ENCODE assay signal across 27 cellular contexts in genomic region chr9:2676466-2676865, GRCh38. TPM values are rescaled to one million over a fixed set of nuclear protein-coding genes. Genes with fewer than 3 reads are reported as not detected.
A peak's percentile ranks its signal among the peaks of the same experiment; 100 is the strongest.
DNase-seq lines count a peak whose midpoint lies in the region; ATAC-seq and TF ChIP-seq lines count a peak whose summit lies in the region.
"Had no signal": no experiment of that assay in that cellular context is flagged by ENCODE, and none has a peak within 500 bp of the region (broad histone marks: within the 10 kb centered on the region; RNA-seq: fewer than 3 reads in every experiment).

No MANE protein-coding gene starts in this region.

- H3K27me3 Mint-ChIP-seq in type B pancreatic cell: no peaks in the 10 kb centered on the region

- H3K4me3 Mint-ChIP-seq in type B pancreatic cell: no peak overlapping the region
- H3K4me3 Mint-ChIP-seq: immature natural killer cell; neural crest cell; stimulated activated effector memory CD8-positive, alpha-beta T cell treated with anti-CD3 and anti-CD28 coated beads, Interleukin-12 subunit alpha, Interleukin-12 subunit beta, amount 100 ng/mL, for 72 hours had no signal

- intact Hi-C loops in left colon (cut with DNase I, micrococcal nuclease): no loop called here

- H3K4me1 Mint-ChIP-seq in type B pancreatic cell (ENCODE audit: unreplicated experiment): peaks cover 9% of the 10 kb centered on the region
- H3K4me1 Mint-ChIP-seq: immature natural killer cell, neural crest cell had no signal

- H3K36me3 Mint-ChIP-seq in type B pancreatic cell: peaks cover 4% of the 10 kb centered on the region
- H3K36me3 Mint-ChIP-seq: stimulated activated effector memory CD8-positive, alpha-beta T cell treated with anti-CD3 and anti-CD28 coated beads, Interleukin-12 subunit alpha, Interleukin-12 subunit beta, amount 100 ng/mL, for 72 hours had no signal

- H3K9me3 Mint-ChIP-seq in type B pancreatic cell: peaks cover 4% of the 10 kb centered on the region

- no peak for TF ChIP-seq CTCF in type B pancreatic cell (conservative IDR thresholded peaks at IDR 0.05)

- ATAC-seq in left colon: peak; percentile 39
- ATAC-seq in GM21390 (IDR thresholded peaks at IDR 0.05; ENCODE audit: unreplicated experiment): no peak
- ATAC-seq: left ventricle myocardium superior; Panc1; stimulated activated effector memory CD8-positive, alpha-beta T cell treated with anti-CD3 and anti-CD28 coated beads, Interleukin-12 subunit alpha, Interleukin-12 subunit beta, amount 100 ng/mL, for 72 hours had no signal

- DNase-seq in NCI-H2081 (lab: John Stamatoyannopoulos, UW) (peak; percentile 25 to 40), NCI-H2081 treated with DMSO at 0.1 percent for 48 hours (lab: John Stamatoyannopoulos, UW) (no peak), Daoy (ENCODE audit: low read depth) (peak; percentile 41), NCI-H510A (lab: John Stamatoyannopoulos, UW) (peak; percentile 2), left colon (peak in 1 of 2 donors; percentile 32), type B pancreatic cell (ENCODE audit: extremely low spot score, unreplicated experiment) (no peak)
- no peak for DNase-seq in activated CD4-positive, alpha-beta T cell treated with anti-CD3 and anti-CD28 coated beads, Interleukin-2, amount 50 U/mL, for 1 hour
- DNase-seq: activated CD4-positive, alpha-beta T cell treated with anti-CD3 and anti-CD28 coated beads, Interleukin-2, amount 50 U/mL, for 4 hours; activated naive CD4-positive, alpha-beta T cell; amygdala; GOT3; immature natural killer cell; Karpas-422; left ventricle myocardium superior; NCI-H1694; NCI-H526 treated with DMSO at 0.1 percent for 48 hours; SK-N-SH; testis had no signal

- H3K27ac Mint-ChIP-seq in type B pancreatic cell: no peak overlapping the region
- H3K27ac Mint-ChIP-seq: immature natural killer cell; stimulated activated effector memory CD8-positive, alpha-beta T cell treated with anti-CD3 and anti-CD28 coated beads, Interleukin-12 subunit alpha, Interleukin-12 subunit beta, amount 100 ng/mL, for 72 hours had no signal

RNA-seq across cellular contexts. Expression of gene KCNV2, which starts 40.8 kb away (rescaled TPM):
- not detected in 2 replicates for total RNA-seq in Daoy (2014; rRNA removed; shearing (Covaris generic))
- total RNA-seq in left colon: not detected
- total RNA-seq in type B pancreatic cell (ENCODE audit: low replicate concordance): not detected in 2 replicates
- total RNA-seq: cardiac muscle cell; dermis microvascular lymphatic vessel endothelial cell; left ventricle myocardium superior; mononuclear cell; neural crest cell; posterior vena cava; T-helper 2 cell treated with Interferon-gamma antibody and Interleukin-4, amounts not matched to agents 100 ng/mL and 5 ng/mL, for 36 hours had no signal

RNA-seq across cellular contexts. Expression of gene VLDLR, which starts 54.9 kb away (rescaled TPM):
- 9.5 and 14.8 TPM in 2 replicates for total RNA-seq in Daoy (2014; rRNA removed; shearing (Covaris generic))
- total RNA-seq in left colon (10 to 100 TPM in 1 of 2 donors, 1 to 10 TPM in 1; 9.6 to 22.6 TPM), type B pancreatic cell (ENCODE audit: low replicate concordance) (21.6 and 38.1 TPM in 2 replicates)

Comparison
In these comparisons a context has a peak if more than half of its experiments do, and no peak if none do; other contexts are left out.
1. DNase-seq: peak in NCI-H2081 (2 of 2), Daoy (single experiment) and NCI-H510A (single experiment); none in NCI-H2081 treated with DMSO at 0.1 percent for 48 hours (single experiment), type B pancreatic cell (single experiment) and activated CD4-positive, alpha-beta T cell treated with anti-CD3 and anti-CD28 coated beads, Interleukin-2, amount 50 U/mL, for 1 hour (single experiment).